Comparison of ENCODE assay signal across 23 cellular contexts in genomic region chr16:81804134-81804610, GRCh38. TPM values are rescaled to one million over a fixed set of nuclear protein-coding genes. Genes with fewer than 3 reads are reported as not detected.
DNase-seq lines count a peak whose midpoint lies in the region; ATAC-seq and TF ChIP-seq lines count a peak whose summit lies in the region.
"Had no signal": no experiment of that assay in that cellular context is flagged by ENCODE, and none has a peak within 500 bp of the region (broad histone marks: within the 10 kb centered on the region; RNA-seq: fewer than 3 reads in every experiment).

No MANE protein-coding gene starts in this region.

- H3K4me2 ChIP-seq in OCI-LY7 (ENCODE audit: low read length), result peak overlapping the region; percentile 67

- H3K4me1 ChIP-seq in OCI-LY7 (ENCODE audit: insufficient read depth, low read length, poor library complexity, severe bottlenecking), result peaks cover 93% of the 10 kb centered on the region
- H3K4me1 ChIP-seq: breast epithelium had no signal

- peaks cover 92% of the 10 kb centered on the region for H3K79me2 ChIP-seq in OCI-LY7 (ENCODE audit: insufficient read depth, low read depth, low read length)

- H4K20me1 ChIP-seq in OCI-LY7 (ENCODE audit: insufficient read depth, low read length), result no peaks in the 10 kb centered on the region

- CTCF ChIA-PET in OCI-LY7 (lab: Charles Lee; ENCODE audit: unreplicated experiment), result interaction anchor here (1.0 to 1.1 kb wide), 2 partner anchors 14 to 22 kb away, joined by 3 to 7 read pairs; no protein-coding TSS in a partner anchor

- H3K9me3 ChIP-seq in OCI-LY7 (ENCODE audit: low read length), result 0 out of 2 replicates have a peak, but pooled peaks cover 8% of the 10 kb centered on the region
- H3K9me3 ChIP-seq: breast epithelium, heart right ventricle, mucosa of descending colon had no signal

- BruUV-seq in OCI-LY7 (replicated peaks; lab: Mats Ljungman, UMichigan), result no TSS peak

- no peaks in the 10 kb centered on the region for H3K27me3 Mint-ChIP-seq in natural killer cell treated with Interleukin-12 subunit alpha and Interleukin-12 subunit beta and Interleukin-15 and Interleukin-18, amount 100 ng/mL, for 72 hours
- H3K27me3 Mint-ChIP-seq: activated CD8-positive, alpha-beta memory T cell treated with anti-CD3 and anti-CD28 coated beads, Interleukin-2, amount 10 ng/mL, durations not matched to agents 7 days and 5 days had no signal

- TF ChIP-seq CTCF in OCI-LY7 (conservative IDR thresholded peaks at IDR 0.05; ENCODE audit: low read length), result no peak

- POLR2A ChIA-PET in OCI-LY7 (lab: Charles Lee), result interaction anchor here (0.8 to 4.0 kb wide), 11 partner anchors 9 to 60 kb away, joined by 3 to 63 read pairs (median 5); no protein-coding TSS in a partner anchor

- DNase-seq in CD1c-positive myeloid dendritic cell (ENCODE audit: extremely low spot score) (peak; percentile 60), OCI-LY7 (ENCODE audit: low spot score) (peak; percentile 77), NCI-H2029 treated with DMSO at 0.1 percent for 48 hours (lab: John Stamatoyannopoulos, UW) (no peak), 8988T (no peak), SW480 (ENCODE audit: low spot score) (no peak)
- no peak for DNase-seq in natural killer cell treated with Interleukin-12 subunit alpha and Interleukin-12 subunit beta and Interleukin-15 and Interleukin-18, amount 100 ng/mL, for 72 hours (ENCODE audit: low spot score)
- DNase-seq: activated CD4-positive, alpha-beta T cell treated with anti-CD3 and anti-CD28 coated beads for 48 hours; activated CD8-positive, alpha-beta memory T cell treated with anti-CD3 and anti-CD28 coated beads, Interleukin-2, amount 10 ng/mL, durations not matched to agents 7 days and 5 days; cortex of kidney; DMS79; H9; heart right ventricle; mucosa of descending colon; NCI-H1048; NCI-H2107; NCI-H524 treated with DMSO at 0.1 percent for 48 hours; occipital lobe; retina; stimulated activated CD4-positive, alpha-beta T cell treated with anti-CD3 and anti-CD28 coated beads, Interleukin-12 subunit alpha, Interleukin-12 subunit beta, amount 100 ng/mL, for 4 hours had no signal

- ATAC-seq in HG03571 (IDR thresholded peaks at IDR 0.05; ENCODE audit: unreplicated experiment) (peak; percentile 28), GM18498 (IDR thresholded peaks at IDR 0.05; ENCODE audit: unreplicated experiment) (no peak)
- ATAC-seq in natural killer cell treated with Interleukin-12 subunit alpha and Interleukin-12 subunit beta and Interleukin-15 and Interleukin-18, amount 100 ng/mL, for 72 hours, result peak; percentile 57 to 63
- ATAC-seq: activated CD8-positive, alpha-beta memory T cell treated with anti-CD3 and anti-CD28 coated beads, Interleukin-2, amount 10 ng/mL, durations not matched to agents 7 days and 5 days; mucosa of descending colon; Panc1 had no signal

- peaks cover 57 to 72% of the 10 kb centered on the region in 2 donors for H3K4me1 Mint-ChIP-seq in natural killer cell treated with Interleukin-12 subunit alpha and Interleukin-12 subunit beta and Interleukin-15 and Interleukin-18, amount 100 ng/mL, for 72 hours (ENCODE audit: low read depth in 2 of 2)

- H3K4me3 ChIP-seq in OCI-LY7 (ENCODE audit: low read depth, low read length, poor library complexity, severe bottlenecking), result peak overlapping the region; percentile 41
- H3K4me3 ChIP-seq: breast epithelium, heart right ventricle, mucosa of descending colon had no signal

- H3K9me2 ChIP-seq in OCI-LY7 (ENCODE audit: insufficient read depth, low read length), result no peaks in the 10 kb centered on the region

- intact Hi-C loops in OCI-LY7 (cut with micrococcal nuclease; ENCODE audit: unreplicated experiment), result no loop called here

- H3K27ac Mint-ChIP-seq in natural killer cell treated with Interleukin-12 subunit alpha and Interleukin-12 subunit beta and Interleukin-15 and Interleukin-18, amount 100 ng/mL, for 72 hours, result peak overlapping the region; percentile 44 to 54
- H3K27ac Mint-ChIP-seq: activated CD8-positive, alpha-beta memory T cell treated with anti-CD3 and anti-CD28 coated beads, Interleukin-2, amount 10 ng/mL, durations not matched to agents 7 days and 5 days; H9 had no signal

- H3K36me3 Mint-ChIP-seq in natural killer cell treated with Interleukin-12 subunit alpha and Interleukin-12 subunit beta and Interleukin-15 and Interleukin-18, amount 100 ng/mL, for 72 hours, result peaks cover 16% of the 10 kb centered on the region

- H3K4me3 Mint-ChIP-seq in natural killer cell treated with Interleukin-12 subunit alpha and Interleukin-12 subunit beta and Interleukin-15 and Interleukin-18, amount 100 ng/mL, for 72 hours, result peak overlapping the region; percentile 49
- H3K4me3 Mint-ChIP-seq: activated CD8-positive, alpha-beta memory T cell treated with anti-CD3 and anti-CD28 coated beads, Interleukin-2, amount 10 ng/mL, durations not matched to agents 7 days and 5 days; H9 had no signal

- H3K9me3 Mint-ChIP-seq in natural killer cell treated with Interleukin-12 subunit alpha and Interleukin-12 subunit beta and Interleukin-15 and Interleukin-18, amount 100 ng/mL, for 72 hours, result no peaks in the 10 kb centered on the region
- H3K9me3 Mint-ChIP-seq: H9 had no signal

- peak overlapping the region; percentile 95 for H3K27ac ChIP-seq in OCI-LY7 (ENCODE audit: low read depth, low read length, poor library complexity, severe bottlenecking)
- H3K27ac ChIP-seq: breast epithelium, heart right ventricle had no signal

- H3K36me3 ChIP-seq in OCI-LY7 (ENCODE audit: insufficient read depth, low read length), result peaks cover 86% of the 10 kb centered on the region
- H3K36me3 ChIP-seq: breast epithelium, heart right ventricle had no signal

- no peak overlapping the region for H2AFZ ChIP-seq in OCI-LY7 (ENCODE audit: low read length)

RNA-seq across cellular contexts. Expression of gene PLCG2, which starts 25.1 kb away (rescaled TPM):
- 196 and 198 TPM in 2 replicates for total RNA-seq in OCI-LY7 (2014; rRNA removed; shearing (Covaris generic))
- 464 and 485 TPM in 2 replicates for total RNA-seq in OCI-LY7 (2022)
- total RNA-seq in natural killer cell treated with Interleukin-12 subunit alpha and Interleukin-12 subunit beta and Interleukin-15 and Interleukin-18, amount 100 ng/mL, for 72 hours, result 100 to 1,000 TPM in 1 of 2 donors, 10 to 100 TPM in 1; 73.4 to 101 TPM

Comparison
In these comparisons a context has a peak if more than half of its experiments do, and no peak if none do; other contexts are left out.
1. DNase-seq: peak in CD1c-positive myeloid dendritic cell (single experiment) and OCI-LY7 (single experiment); none in natural killer cell treated with Interleukin-12 subunit alpha and Interleukin-12 subunit beta and Interleukin-15 and Interleukin-18, amount 100 ng/mL, for 72 hours (single experiment), NCI-H2029 treated with DMSO at 0.1 percent for 48 hours (single experiment), 8988T (single experiment) and SW480 (single experiment).